ENCODE assay signal across 1 cellular context in genomic region chr5:150600951-150601773, GRCh38.
TF ChIP-seq lines count a peak whose summit lies in the region.

No MANE protein-coding gene starts in this region.

TF ChIP-seq in GM12878, 131 proteins besides CTCF, POLR2A, EP300 and RAD21:
- TF ChIP-seq, protein P1, sequence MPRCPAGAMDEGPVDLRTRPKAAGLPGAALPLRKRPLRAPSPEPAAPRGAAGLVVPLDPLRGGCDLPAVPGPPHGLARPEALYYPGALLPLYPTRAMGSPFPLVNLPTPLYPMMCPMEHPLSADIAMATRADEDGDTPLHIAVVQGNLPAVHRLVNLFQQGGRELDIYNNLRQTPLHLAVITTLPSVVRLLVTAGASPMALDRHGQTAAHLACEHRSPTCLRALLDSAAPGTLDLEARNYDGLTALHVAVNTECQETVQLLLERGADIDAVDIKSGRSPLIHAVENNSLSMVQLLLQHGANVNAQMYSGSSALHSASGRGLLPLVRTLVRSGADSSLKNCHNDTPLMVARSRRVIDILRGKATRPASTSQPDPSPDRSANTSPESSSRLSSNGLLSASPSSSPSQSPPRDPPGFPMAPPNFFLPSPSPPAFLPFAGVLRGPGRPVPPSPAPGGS (IDR thresholded peaks at IDR 0.05; ENCODE audit: borderline replicate concordance, insufficient read depth, low read depth, low read length, poor library complexity, severe bottlenecking), result peak; percentile 20
- TF ChIP-seq, protein P2, sequence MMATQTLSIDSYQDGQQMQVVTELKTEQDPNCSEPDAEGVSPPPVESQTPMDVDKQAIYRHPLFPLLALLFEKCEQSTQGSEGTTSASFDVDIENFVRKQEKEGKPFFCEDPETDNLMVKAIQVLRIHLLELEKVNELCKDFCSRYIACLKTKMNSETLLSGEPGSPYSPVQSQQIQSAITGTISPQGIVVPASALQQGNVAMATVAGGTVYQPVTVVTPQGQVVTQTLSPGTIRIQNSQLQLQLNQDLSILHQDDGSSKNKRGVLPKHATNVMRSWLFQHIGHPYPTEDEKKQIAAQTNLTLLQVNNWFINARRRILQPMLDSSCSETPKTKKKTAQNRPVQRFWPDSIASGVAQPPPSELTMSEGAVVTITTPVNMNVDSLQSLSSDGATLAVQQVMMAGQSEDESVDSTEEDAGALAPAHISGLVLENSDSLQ (IDR thresholded peaks at IDR 0.05), result no peak
